14 cellular contexts compared by ENCODE assay signal in the genomic region with DNA sequence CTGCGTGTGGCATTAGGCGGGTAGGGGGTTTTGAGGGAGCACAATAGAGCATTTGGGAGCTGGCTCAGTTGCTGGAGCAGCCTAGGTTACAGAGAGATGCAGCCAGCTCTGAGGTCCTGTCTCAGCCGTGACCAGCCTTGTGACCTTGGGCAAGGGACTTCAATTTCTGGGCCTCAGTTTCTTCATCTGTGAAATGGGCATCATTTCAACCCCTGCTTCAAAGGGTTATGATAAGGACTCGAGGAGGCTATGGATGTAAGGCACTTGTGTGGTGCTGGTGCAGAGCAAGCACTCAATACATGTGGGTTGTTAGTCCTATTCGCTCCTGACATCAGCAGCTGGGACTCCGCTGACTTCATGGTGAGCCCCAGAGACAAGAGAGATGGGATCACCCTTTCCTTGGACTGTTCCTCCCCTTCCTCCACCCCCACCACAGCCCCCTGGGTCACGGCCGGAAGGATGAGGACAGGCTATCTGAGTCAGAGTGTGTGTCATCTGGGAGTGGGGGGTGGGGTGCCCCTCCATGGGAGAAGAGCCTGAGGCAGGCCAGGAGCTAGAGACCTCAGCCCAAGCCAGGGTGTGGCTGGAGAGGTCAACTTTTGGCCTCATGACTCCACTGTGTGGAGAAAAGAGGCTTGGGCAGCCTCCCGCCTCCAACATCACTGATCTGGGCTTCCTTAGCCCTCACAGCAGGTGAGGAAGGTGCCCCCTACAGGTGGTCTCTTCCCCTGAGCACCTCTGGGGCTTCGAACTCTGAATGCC.
A peak's percentile ranks its signal among the peaks of the same experiment; 100 is the strongest.
DNase-seq lines count a peak whose midpoint lies in the region; ATAC-seq, FAIRE-seq and TF ChIP-seq lines count a peak whose summit lies in the region.
"Had no signal": no experiment of that assay in that cellular context is flagged by ENCODE, and none has a peak within 500 bp of the region (broad histone marks: within the 10 kb centered on the region; RNA-seq: fewer than 3 reads in every experiment).

No MANE protein-coding gene starts in this region.

- no peaks in the 10 kb centered on the region for H4K20me1 ChIP-seq in IMR-90 (ENCODE audit: insufficient read depth, low read length)
- H4K20me1 ChIP-seq in K562 (replicated peaks; ENCODE audit: control insufficient read depth, insufficient read depth, low read length) = 0 out of 2 replicates have a peak, but pooled peaks cover 10% of the 10 kb centered on the region

- TF ChIP-seq CTCF in IMR-90 (conservative IDR thresholded peaks at IDR 0.05; ENCODE audit: low read depth, low read length) = no peak
- peak; percentile 40 to 49 (median 43) for TF ChIP-seq CTCF in K562 (IDR thresholded peaks at IDR 0.05 in 2 of 3, conservative IDR thresholded peaks at IDR 0.05 in 1 of 3; ENCODE audit: insufficient read depth in 2 of 3, low read depth in 1 of 3, low read length in 3 of 3)
- TF ChIP-seq CTCF in progenitor cell of endocrine pancreas (IDR thresholded peaks at IDR 0.05; ENCODE audit: unreplicated experiment) = peak; percentile 14
- no peak for TF ChIP-seq CTCF in transverse colon (IDR thresholded peaks at IDR 0.05)

- no peaks in the 10 kb centered on the region for H3K36me3 ChIP-seq in IMR-90 (ENCODE audit: control insufficient read depth, insufficient read depth, low read length)
- H3K36me3 ChIP-seq in K562 (ENCODE audit: control insufficient read depth, insufficient read depth, low read length) = no peaks in the 10 kb centered on the region
- H3K36me3 ChIP-seq in transverse colon = no peaks in the 10 kb centered on the region

- TF ChIP-seq POLR2A in IMR-90 (IDR thresholded peaks at IDR 0.05; ENCODE audit: low read depth, low read length) (no peak), K562 (conservative IDR thresholded peaks at IDR 0.05) (no peak), erythroblast (IDR thresholded peaks at IDR 0.05; ENCODE audit: low read length) (no peak), transverse colon (IDR thresholded peaks at IDR 0.05) (no peak)

- H2AFZ ChIP-seq in IMR-90 (replicated peaks; ENCODE audit: low read length, poor library complexity) = peak overlapping the region; percentile 27
- H2AFZ ChIP-seq in K562 (ENCODE audit: low read depth, low read length) = no peak overlapping the region

- H3K27me3 Mint-ChIP-seq in progenitor cell of endocrine pancreas = peaks cover 26% of the 10 kb centered on the region

- CTCF ChIA-PET in IMR-90 (lab: Yijun Ruan, JAX) = no interaction called here
- CTCF ChIA-PET in K562 (lab: Yijun Ruan, JAX; ENCODE audit: low intra/inter-chr PET ratio) = interaction anchor here (0.8 kb wide), 1 partner anchor 248 kb away, joined by 4 read pairs; no protein-coding TSS in a partner anchor

- H3K4me3 ChIP-seq in IMR-90 (ENCODE audit: insufficient read depth, low read depth, low read length) (no peak overlapping the region), K562 (no peak overlapping the region), transverse colon (no peak overlapping the region)

- in situ Hi-C loops in IMR-90 (cut with MboI; ENCODE audit: low sequenced_read_pairs) (no loop called here), K562 (cut with MboI) (no loop called here), transverse colon (cut with MboI; ENCODE audit: low pct_ligation_motif_present in 1 of 4, low pct_unique_long_range_greater_than_20kb in 1 of 4, low sequenced_read_pairs in 3 of 4) (no loop called here)

- H3K27ac ChIP-seq in IMR-90 (ENCODE audit: insufficient read depth, low read length) (no peak overlapping the region), K562 (ENCODE audit: extremely low read depth, low read depth, low read length) (no peak overlapping the region), transverse colon (no peak overlapping the region)

- H2BK5ac ChIP-seq in IMR-90 (ENCODE audit: low read depth, low read length, poor library complexity, severe bottlenecking) = no peak overlapping the region

- no peaks in the 10 kb centered on the region for H3K4me1 ChIP-seq in IMR-90 (ENCODE audit: control insufficient read depth, insufficient read depth, low read length)
- H3K4me1 ChIP-seq in K562 (replicated peaks in 1 of 2; ENCODE audit: control insufficient read depth in 2 of 2, insufficient read depth in 2 of 2, low read length in 2 of 2) = peaks cover 0 to 7% of the 10 kb centered on the region in 2 experiments; a peak in 1 of 5 replicates
- H3K4me1 ChIP-seq in transverse colon = no peaks in the 10 kb centered on the region

- peaks cover 5% of the 10 kb centered on the region; the same call in 1 of the 2 replicates for H3K9me3 ChIP-seq in IMR-90 (ENCODE audit: control insufficient read depth, insufficient read depth, low read length)
- no peaks in the 10 kb centered on the region for H3K9me3 ChIP-seq in K562 (replicated peaks; ENCODE audit: control insufficient read depth, insufficient read depth, low read depth, low read length)
- no peaks in the 10 kb centered on the region for H3K9me3 ChIP-seq in transverse colon

- no CpG with 5 or more reads among the region's 10 CpGs for WGBS in IMR-90 (ENCODE audit: extremely low coverage in 2 of 2, insufficient read length in 1 of 2), 2 experiments
- WGBS in K562 (ENCODE audit: insufficient coverage, low coverage, missing lambda C conversion rate) = 0% methylated on average over 10 of the region's 10 CpGs
- WGBS in transverse colon (ENCODE audit: low coverage in 1 of 2), 2 donors = 76% methylated on average over 8 of the region's 10 CpGs; no CpG with 5 or more reads in 1 of the 2 donors

- H3K4me1 Mint-ChIP-seq in progenitor cell of endocrine pancreas (ENCODE audit: low read depth) = no peaks in the 10 kb centered on the region
- H3K4me1 Mint-ChIP-seq: activated CD8-positive, alpha-beta memory T cell treated with anti-CD3 and anti-CD28 coated beads, Interleukin-2, amount 10 ng/mL, durations not matched to agents 7 days and 5 days had no signal

- H3K9me3 Mint-ChIP-seq in progenitor cell of endocrine pancreas (ENCODE audit: low read depth) = no peaks in the 10 kb centered on the region

- no peak overlapping the region for H3K4me2 ChIP-seq in IMR-90 (ENCODE audit: low read depth, low read length)
- H3K4me2 ChIP-seq in K562 (ENCODE audit: insufficient read depth, low read length) = no peak overlapping the region

- no TSS peak for BruUV-seq in IMR-90 (replicated peaks; lab: Mats Ljungman, UMichigan)
- no TSS peak for BruUV-seq in K562 (replicated peaks; lab: Mats Ljungman, UMichigan)

- no peak for FAIRE-seq in K562 (lab: Jason Lieb, UNC)

- no peak overlapping the region for H2AK5ac ChIP-seq in IMR-90 (ENCODE audit: low read depth, low read length)

- DNase-seq in ELR (ENCODE audit: low read depth) = peak; percentile 85
- DNase-seq in IMR-90 = no peak
- DNase-seq in K562 (ENCODE audit: extremely low read depth in 1 of 4, low spot score in 3 of 4) = peak; percentile 65 to 79 (median 74)
- no peak for DNase-seq in progenitor cell of endocrine pancreas (ENCODE audit: low spot score, unreplicated experiment)
- no peak for DNase-seq in SKM-1 (lab: John Stamatoyannopoulos, UW; ENCODE audit: unreplicated experiment)
- DNase-seq in ecto neural progenitor cell (ENCODE audit: low spot score) = no peak
- no peak for DNase-seq in erythroblast (lab: John Stamatoyannopoulos, UW)
- no peak for DNase-seq in transverse colon
- DNase-seq: activated CD8-positive, alpha-beta memory T cell treated with anti-CD3 and anti-CD28 coated beads, Interleukin-2, amount 10 ng/mL, durations not matched to agents 7 days and 5 days; activated naive CD4-positive, alpha-beta T cell; left colon; NCI-H1105; SW 1271 had no signal

- H3K9ac ChIP-seq in IMR-90 (ENCODE audit: low read depth, low read length) (no peak overlapping the region), K562 (ENCODE audit: insufficient read depth in 1 of 2, low read depth in 2 of 2, low read length in 2 of 2) (peak overlapping the region in 1 of 2 experiments; percentile 7; a peak in 1 of 4 replicates)

- H4K8ac ChIP-seq in IMR-90 (ENCODE audit: low read depth in 2 of 2, low read length in 2 of 2) = no peak overlapping the region

- TF ChIP-seq RAD21 in IMR-90 (IDR thresholded peaks at IDR 0.05; ENCODE audit: low read length) (no peak), K562 (CRISPR knock-in tag; conservative IDR thresholded peaks at IDR 0.05 in 1 of 2, IDR thresholded peaks at IDR 0.05 in 1 of 2) (peak in 1 of 2 experiments; percentile 58; a peak in 2 of 4 replicates)

- TF ChIP-seq EP300 in K562 (IDR thresholded peaks at IDR 0.05; ENCODE audit: low read length) (no peak; the same call in 1 of the 2 replicates), transverse colon (IDR thresholded peaks at IDR 0.05; ENCODE audit: low read depth) (no peak)

- H3K79me1 ChIP-seq in IMR-90 (ENCODE audit: low read depth in 1 of 2, low read length in 2 of 2) = no peaks in the 10 kb centered on the region

- dilution Hi-C loops in IMR-90 (cut with HindIII; ENCODE audit: low sequenced_read_pairs, unreplicated experiment) = no loop called here

- intact Hi-C loops in IMR-90 (cut with micrococcal nuclease) = no loop called here
- intact Hi-C loops in K562 (cut with micrococcal nuclease) = no loop called here
- intact Hi-C loops in transverse colon (cut with DNase I; ENCODE audit: low total_unique reads) = no loop called here

- no peak for ATAC-seq in IMR-90 (ENCODE audit: low read depth)
- ATAC-seq in K562 = peak; percentile 70
- ATAC-seq: activated CD8-positive, alpha-beta memory T cell treated with anti-CD3 and anti-CD28 coated beads, Interleukin-2, amount 10 ng/mL, durations not matched to agents 7 days and 5 days; left colon; WTC11 had no signal

- H2BK20ac ChIP-seq in IMR-90 (ENCODE audit: low read depth, low read length) = no peak overlapping the region

- no peak overlapping the region for H2BK15ac ChIP-seq in IMR-90 (ENCODE audit: low read depth, low read length)

- no peak overlapping the region for H2BK120ac ChIP-seq in IMR-90 (ENCODE audit: low read depth, low read length)

- H3K9me1 ChIP-seq in IMR-90 (ENCODE audit: insufficient read depth, low read length) = no peaks in the 10 kb centered on the region
- peaks cover 4% of the 10 kb centered on the region for H3K9me1 ChIP-seq in K562 (ENCODE audit: control insufficient read depth, insufficient read depth, low read length)

- no peaks in the 10 kb centered on the region for H3K79me2 ChIP-seq in K562 (ENCODE audit: control insufficient read depth, insufficient read depth, low read length)

- no peak overlapping the region for H3K14ac ChIP-seq in IMR-90 (replicated peaks; ENCODE audit: low read depth, low read length)

- no peak overlapping the region for H3K23ac ChIP-seq in IMR-90 (ENCODE audit: low read depth, low read length)

- H4K91ac ChIP-seq in IMR-90 (ENCODE audit: insufficient read depth, low read depth, low read length) = no peak overlapping the region

- no peak overlapping the region; the same call in 1 of the 2 replicates for H3K56ac ChIP-seq in IMR-90 (ENCODE audit: extremely low read depth, insufficient read depth, low read length)

- H3K27me3 ChIP-seq in IMR-90 (ENCODE audit: control insufficient read depth, insufficient read depth, low read length) (peaks cover 58% of the 10 kb centered on the region), K562 (ENCODE audit: control insufficient read depth in 2 of 2, insufficient read depth in 2 of 2, low read length in 2 of 2) (peaks cover 45 to 66% of the 10 kb centered on the region in 2 experiments), transverse colon (peaks cover 3% of the 10 kb centered on the region)

- no peak overlapping the region for H3K4me3 Mint-ChIP-seq in progenitor cell of endocrine pancreas (ENCODE audit: low read depth)
- H3K4me3 Mint-ChIP-seq: activated CD8-positive, alpha-beta memory T cell treated with anti-CD3 and anti-CD28 coated beads, Interleukin-2, amount 10 ng/mL, durations not matched to agents 7 days and 5 days; WTC11 had no signal

- H4K5ac ChIP-seq in IMR-90 (ENCODE audit: low read depth, low read length) = no peak overlapping the region

- no peak overlapping the region for H3K18ac ChIP-seq in IMR-90 (ENCODE audit: low read depth, low read length)

- POLR2A ChIA-PET in IMR-90 (lab: Charles Lee; ENCODE audit: unreplicated experiment) (no interaction called here), K562 (lab: Yijun Ruan, JAX) (interaction anchor here (0.7 to 0.8 kb wide), 2 partner anchors 9 to 96 kb away, joined by 3 read pairs; no protein-coding TSS in a partner anchor)

- H3K4ac ChIP-seq in IMR-90 (ENCODE audit: low read depth, low read length) = no peak overlapping the region

- H3K36me3 Mint-ChIP-seq in progenitor cell of endocrine pancreas (ENCODE audit: insufficient read depth) = no peaks in the 10 kb centered on the region
- H3K36me3 Mint-ChIP-seq: activated CD8-positive, alpha-beta memory T cell treated with anti-CD3 and anti-CD28 coated beads, Interleukin-2, amount 10 ng/mL, durations not matched to agents 7 days and 5 days; WTC11 had no signal

- H2AK9ac ChIP-seq in IMR-90 (replicated peaks; ENCODE audit: low read depth, low read length, poor library complexity) = no peak overlapping the region

- H3K27ac Mint-ChIP-seq in progenitor cell of endocrine pancreas = no peak overlapping the region
- H3K27ac Mint-ChIP-seq: activated CD8-positive, alpha-beta memory T cell treated with anti-CD3 and anti-CD28 coated beads, Interleukin-2, amount 10 ng/mL, durations not matched to agents 7 days and 5 days; WTC11 had no signal

Comparison
In these comparisons a context has a peak if more than half of its experiments do, and no peak if none do; other contexts are left out.
1. DNase-seq: peak in ELR (single experiment) and K562 (4 of 4); none in IMR-90 (single experiment), progenitor cell of endocrine pancreas (single experiment), SKM-1 (single experiment), ecto neural progenitor cell (single experiment), erythroblast (0 of 2) and transverse colon (single experiment).
2. CTCF ChIP-seq: peak in K562 (3 of 3) and progenitor cell of endocrine pancreas (single experiment); none in IMR-90 (single experiment) and transverse colon (0 of 5).